In the genomic region with DNA sequence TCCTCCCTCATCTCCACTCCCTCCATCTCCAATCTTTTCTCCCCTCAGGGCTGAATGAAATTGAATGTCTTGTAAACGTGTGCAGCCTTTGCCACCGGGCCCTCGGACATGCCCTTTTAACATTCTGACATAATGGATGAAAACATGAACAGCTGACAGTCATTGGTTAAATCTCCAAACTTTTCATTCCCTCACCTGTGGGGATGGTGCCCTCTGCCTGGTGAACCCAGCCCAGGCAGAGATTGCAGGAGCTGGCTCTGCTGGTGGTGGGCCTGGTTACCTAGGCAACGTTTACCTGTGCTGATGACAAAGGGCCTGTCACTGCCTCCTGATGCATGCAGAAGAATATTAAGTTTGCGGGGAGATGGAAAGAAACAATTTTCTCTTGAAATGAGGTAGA, we compare ENCODE assay signal across 2 cellular contexts.
TF ChIP-seq lines count a peak whose summit lies in the region.

No MANE protein-coding gene starts in this region.

TF ChIP-seq in GM23338, 12 proteins besides CTCF, POLR2A, EP300 and RAD21 (continues in another document):
- TF ChIP-seq, protein P1, sequence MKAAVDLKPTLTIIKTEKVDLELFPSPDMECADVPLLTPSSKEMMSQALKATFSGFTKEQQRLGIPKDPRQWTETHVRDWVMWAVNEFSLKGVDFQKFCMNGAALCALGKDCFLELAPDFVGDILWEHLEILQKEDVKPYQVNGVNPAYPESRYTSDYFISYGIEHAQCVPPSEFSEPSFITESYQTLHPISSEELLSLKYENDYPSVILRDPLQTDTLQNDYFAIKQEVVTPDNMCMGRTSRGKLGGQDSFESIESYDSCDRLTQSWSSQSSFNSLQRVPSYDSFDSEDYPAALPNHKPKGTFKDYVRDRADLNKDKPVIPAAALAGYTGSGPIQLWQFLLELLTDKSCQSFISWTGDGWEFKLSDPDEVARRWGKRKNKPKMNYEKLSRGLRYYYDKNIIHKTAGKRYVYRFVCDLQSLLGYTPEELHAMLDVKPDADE (IDR thresholded peaks at IDR 0.05), result no peak
- no peak for TF ChIP-seq CREB1 (CRISPR knock-in tag; IDR thresholded peaks at IDR 0.05; ENCODE audit: low read depth)
- TF ChIP-seq ZNF331 (CRISPR knock-in tag; IDR thresholded peaks at IDR 0.05; ENCODE audit: low read depth), result no peak
- TF ChIP-seq NANOG (IDR thresholded peaks at IDR 0.05; ENCODE audit: borderline replicate concordance), result no peak
- TF ChIP-seq, protein P2, sequence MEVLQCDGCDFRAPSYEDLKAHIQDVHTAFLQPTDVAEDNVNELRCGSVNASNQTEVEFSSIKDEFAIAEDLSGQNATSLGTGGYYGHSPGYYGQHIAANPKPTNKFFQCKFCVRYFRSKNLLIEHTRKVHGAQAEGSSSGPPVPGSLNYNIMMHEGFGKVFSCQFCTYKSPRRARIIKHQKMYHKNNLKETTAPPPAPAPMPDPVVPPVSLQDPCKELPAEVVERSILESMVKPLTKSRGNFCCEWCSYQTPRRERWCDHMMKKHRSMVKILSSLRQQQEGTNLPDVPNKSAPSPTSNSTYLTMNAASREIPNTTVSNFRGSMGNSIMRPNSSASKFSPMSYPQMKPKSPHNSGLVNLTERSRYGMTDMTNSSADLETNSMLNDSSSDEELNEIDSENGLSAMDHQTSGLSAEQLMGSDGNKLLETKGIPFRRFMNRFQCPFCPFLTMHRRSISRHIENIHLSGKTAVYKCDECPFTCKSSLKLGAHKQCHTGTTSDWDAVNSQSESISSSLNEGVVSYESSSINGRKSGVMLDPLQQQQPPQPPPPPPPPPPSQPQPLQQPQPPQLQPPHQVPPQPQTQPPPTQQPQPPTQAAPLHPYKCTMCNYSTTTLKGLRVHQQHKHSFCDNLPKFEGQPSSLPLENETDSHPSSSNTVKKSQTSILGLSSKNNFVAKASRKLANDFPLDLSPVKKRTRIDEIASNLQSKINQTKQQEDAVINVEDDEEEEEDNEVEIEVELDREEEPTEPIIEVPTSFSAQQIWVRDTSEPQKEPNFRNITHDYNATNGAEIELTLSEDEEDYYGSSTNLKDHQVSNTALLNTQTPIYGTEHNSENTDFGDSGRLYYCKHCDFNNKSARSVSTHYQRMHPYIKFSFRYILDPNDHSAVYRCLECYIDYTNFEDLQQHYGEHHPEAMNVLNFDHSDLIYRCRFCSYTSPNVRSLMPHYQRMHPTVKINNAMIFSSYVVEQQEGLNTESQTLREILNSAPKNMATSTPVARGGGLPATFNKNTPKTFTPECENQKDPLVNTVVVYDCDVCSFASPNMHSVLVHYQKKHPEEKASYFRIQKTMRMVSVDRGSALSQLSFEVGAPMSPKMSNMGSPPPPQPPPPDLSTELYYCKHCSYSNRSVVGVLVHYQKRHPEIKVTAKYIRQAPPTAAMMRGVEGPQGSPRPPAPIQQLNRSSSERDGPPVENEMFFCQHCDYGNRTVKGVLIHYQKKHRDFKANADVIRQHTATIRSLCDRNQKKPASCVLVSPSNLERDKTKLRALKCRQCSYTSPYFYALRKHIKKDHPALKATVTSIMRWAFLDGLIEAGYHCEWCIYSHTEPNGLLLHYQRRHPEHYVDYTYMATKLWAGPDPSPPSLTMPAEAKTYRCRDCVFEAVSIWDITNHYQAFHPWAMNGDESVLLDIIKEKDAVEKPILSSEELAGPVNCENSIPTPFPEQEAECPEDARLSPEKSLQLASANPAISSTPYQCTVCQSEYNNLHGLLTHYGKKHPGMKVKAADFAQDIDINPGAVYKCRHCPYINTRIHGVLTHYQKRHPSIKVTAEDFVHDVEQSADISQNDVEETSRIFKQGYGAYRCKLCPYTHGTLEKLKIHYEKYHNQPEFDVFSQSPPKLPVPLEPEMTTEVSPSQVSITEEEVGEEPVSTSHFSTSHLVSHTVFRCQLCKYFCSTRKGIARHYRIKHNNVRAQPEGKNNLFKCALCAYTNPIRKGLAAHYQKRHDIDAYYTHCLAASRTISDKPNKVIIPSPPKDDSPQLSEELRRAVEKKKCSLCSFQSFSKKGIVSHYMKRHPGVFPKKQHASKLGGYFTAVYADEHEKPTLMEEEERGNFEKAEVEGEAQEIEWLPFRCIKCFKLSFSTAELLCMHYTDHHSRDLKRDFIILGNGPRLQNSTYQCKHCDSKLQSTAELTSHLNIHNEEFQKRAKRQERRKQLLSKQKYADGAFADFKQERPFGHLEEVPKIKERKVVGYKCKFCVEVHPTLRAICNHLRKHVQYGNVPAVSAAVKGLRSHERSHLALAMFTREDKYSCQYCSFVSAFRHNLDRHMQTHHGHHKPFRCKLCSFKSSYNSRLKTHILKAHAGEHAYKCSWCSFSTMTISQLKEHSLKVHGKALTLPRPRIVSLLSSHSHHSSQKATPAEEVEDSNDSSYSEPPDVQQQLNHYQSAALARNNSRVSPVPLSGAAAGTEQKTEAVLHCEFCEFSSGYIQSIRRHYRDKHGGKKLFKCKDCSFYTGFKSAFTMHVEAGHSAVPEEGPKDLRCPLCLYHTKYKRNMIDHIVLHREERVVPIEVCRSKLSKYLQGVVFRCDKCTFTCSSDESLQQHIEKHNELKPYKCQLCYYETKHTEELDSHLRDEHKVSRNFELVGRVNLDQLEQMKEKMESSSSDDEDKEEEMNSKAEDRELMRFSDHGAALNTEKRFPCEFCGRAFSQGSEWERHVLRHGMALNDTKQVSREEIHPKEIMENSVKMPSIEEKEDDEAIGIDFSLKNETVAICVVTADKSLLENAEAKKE (CRISPR knock-in tag; IDR thresholded peaks at IDR 0.05), result no peak
- TF ChIP-seq EZH2phosphoT487 (IDR thresholded peaks at IDR 0.05; ENCODE audit: unreplicated experiment), result no peak
- TF ChIP-seq STAT1 (IDR thresholded peaks at IDR 0.05; ENCODE audit: unreplicated experiment), result no peak
- TF ChIP-seq ZNF114 (CRISPR knock-in tag; IDR thresholded peaks at IDR 0.05), result no peak
- no peak for TF ChIP-seq POLR2AphosphoS5 (IDR thresholded peaks at IDR 0.05; ENCODE audit: low read depth)
- no peak for TF ChIP-seq JUNB (IDR thresholded peaks at IDR 0.05; ENCODE audit: unreplicated experiment)

TF ChIP-seq in H1, 55 proteins besides CTCF, POLR2A, EP300 and RAD21 (continued from another document):
- TF ChIP-seq, protein P3, sequence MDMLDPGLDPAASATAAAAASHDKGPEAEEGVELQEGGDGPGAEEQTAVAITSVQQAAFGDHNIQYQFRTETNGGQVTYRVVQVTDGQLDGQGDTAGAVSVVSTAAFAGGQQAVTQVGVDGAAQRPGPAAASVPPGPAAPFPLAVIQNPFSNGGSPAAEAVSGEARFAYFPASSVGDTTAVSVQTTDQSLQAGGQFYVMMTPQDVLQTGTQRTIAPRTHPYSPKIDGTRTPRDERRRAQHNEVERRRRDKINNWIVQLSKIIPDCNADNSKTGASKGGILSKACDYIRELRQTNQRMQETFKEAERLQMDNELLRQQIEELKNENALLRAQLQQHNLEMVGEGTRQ (IDR thresholded peaks at IDR 0.05; ENCODE audit: low read length), result 0 out of 2 replicates have a peak, but pooled peaks have one; percentile 13
- no peak for TF ChIP-seq SP2 (IDR thresholded peaks at IDR 0.05; ENCODE audit: low read length)
- TF ChIP-seq KDM5A (IDR thresholded peaks at IDR 0.05; ENCODE audit: low read length), result no peak
TF ChIP-seq in H1: peak in this region for 2.
